ENCODE assay signal across 8 cellular contexts in genomic region chr19:984165-984967, GRCh38. TPM values are rescaled to one million over a fixed set of nuclear protein-coding genes. Genes with fewer than 3 reads are reported as not detected.
A peak's percentile ranks its signal among the peaks of the same experiment; 100 is the strongest.
DNase-seq lines count a peak whose midpoint lies in the region; ATAC-seq, FAIRE-seq and TF ChIP-seq lines count a peak whose summit lies in the region.

TSS of gene WDR18 (plus strand) at chr19:984345. CDS start at chr19:984354, 9 bp downstream.

- H3K4me3 ChIP-seq in brain microvascular endothelial cell (ENCODE audit: low read depth, low read length) (peak within 1 kb of the TSS; percentile 91), iPS-18a (ENCODE audit: low read length) (peak within 1 kb of the TSS; percentile 91), skeletal muscle satellite cell (ENCODE audit: low read length) (peak within 1 kb of the TSS; percentile 99)

- H3K27ac ChIP-seq in brain microvascular endothelial cell, result peak within 1 kb of the TSS; percentile 61
- peak within 1 kb of the TSS; percentile 85 for H3K27ac ChIP-seq in iPS-18a (ENCODE audit: low read length)

- in situ Hi-C loops in brain microvascular endothelial cell (cut with HindIII; ENCODE audit: low pct_ligation_motif_present, low sequenced_read_pairs), result no loop called here

- peak; percentile 64 for ATAC-seq in HG02938 (IDR thresholded peaks at IDR 0.05; ENCODE audit: unreplicated experiment)
- no peak for ATAC-seq in HG03571 (IDR thresholded peaks at IDR 0.05; ENCODE audit: unreplicated experiment)

- peak; percentile 99 for FAIRE-seq in GM12891 (lab: Jason Lieb, UNC)

- no peak for TF ChIP-seq CTCF in brain microvascular endothelial cell (IDR thresholded peaks at IDR 0.05; ENCODE audit: low read depth, low read length, missing control alignments)

- H3K4me2 ChIP-seq in skeletal muscle satellite cell (ENCODE audit: low read length), result peak within 1 kb of the TSS; percentile 86

- TF ChIP-seq POLR2A in GM12891 (IDR thresholded peaks at IDR 0.05; ENCODE audit: low read depth, low read length), result peak; percentile 55

- H3K27me3 ChIP-seq in brain microvascular endothelial cell (replicated peaks) (no peaks in the 10 kb centered on the region), iPS-18a (ENCODE audit: control insufficient read depth, insufficient read depth, low read length) (no peaks in the 10 kb centered on the region), skeletal muscle satellite cell (ENCODE audit: control insufficient read depth, insufficient read depth, low read length) (no peaks in the 10 kb centered on the region)

- H3K9me3 ChIP-seq in iPS-18a (ENCODE audit: control insufficient read depth, low read depth, low read length), result no peaks in the 10 kb centered on the region
- no peaks in the 10 kb centered on the region for H3K9me3 ChIP-seq in skeletal muscle satellite cell (replicated peaks; ENCODE audit: low read length)

- DNase-seq in GM12891 (ENCODE audit: insufficient read length, low spot score) (peak; percentile 99), NCI-H2107 (lab: John Stamatoyannopoulos, UW) (peak; percentile 82), UCSD-AML1 (lab: John Stamatoyannopoulos, UW; ENCODE audit: unreplicated experiment) (peak; percentile 92), brain microvascular endothelial cell (peak; percentile 82)

- H3K4me1 ChIP-seq in iPS-18a (ENCODE audit: control insufficient read depth, low read depth, low read length), result no peaks in the 10 kb centered on the region
- peaks cover 22% of the 10 kb centered on the region for H3K4me1 ChIP-seq in skeletal muscle satellite cell (ENCODE audit: control insufficient read depth, insufficient read depth, low read length)

- H3K36me3 ChIP-seq in brain microvascular endothelial cell (replicated peaks), result peaks cover 8% of the 10 kb centered on the region
- peaks cover 27% of the 10 kb centered on the region for H3K36me3 ChIP-seq in iPS-18a (ENCODE audit: control insufficient read depth, low read depth, low read length)
- peaks cover 14% of the 10 kb centered on the region for H3K36me3 ChIP-seq in skeletal muscle satellite cell (ENCODE audit: insufficient read depth, low read length)

- H3K9ac ChIP-seq in iPS-18a (ENCODE audit: low read length) (peak within 1 kb of the TSS; percentile 97), skeletal muscle satellite cell (ENCODE audit: low read depth, low read length) (peak within 1 kb of the TSS; percentile 98)

TF ChIP-seq in GM12891, 5 proteins besides CTCF, POLR2A, EP300 and RAD21:
- TF ChIP-seq TAF1 (IDR thresholded peaks at IDR 0.05; ENCODE audit: low read depth, low read length), result 0 out of 2 replicates have a peak, but pooled peaks have one; percentile 44
- no peak for TF ChIP-seq PAX5 (IDR thresholded peaks at IDR 0.05; ENCODE audit: insufficient read depth, low read length, severe bottlenecking)

RNA-seq across cellular contexts. Expression of gene WDR18, which starts in this region (rescaled TPM):
- polyA plus RNA-seq in GM12891 (2012; ENCODE audit: low read depth, missing spikeins), result 44.1 TPM
- 55.9 and 73.5 TPM in 2 replicates for total RNA-seq in skeletal muscle satellite cell (2012; rRNA removed)
